Comparison of ENCODE assay signal across 19 cellular contexts in the genomic region with DNA sequence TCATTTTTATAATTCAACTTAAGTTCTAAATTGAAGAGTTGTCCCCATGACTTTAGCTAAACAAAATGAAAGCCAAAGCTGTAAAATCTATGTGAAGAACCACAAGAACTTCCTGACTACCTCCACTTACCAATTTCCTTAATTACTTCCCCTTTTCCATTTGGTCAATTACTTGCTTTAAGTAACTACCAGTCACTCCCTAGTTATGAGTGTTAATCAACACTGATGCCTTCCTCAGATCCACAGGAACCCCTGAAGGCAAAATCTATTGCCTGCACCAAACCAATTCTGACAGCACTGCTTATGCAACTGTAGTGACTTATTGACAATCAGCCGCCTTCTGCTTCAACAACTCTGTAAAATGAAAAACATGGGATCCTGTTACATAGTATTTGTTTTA. TPM values are rescaled to one million over a fixed set of nuclear protein-coding genes. Genes with fewer than 3 reads are reported as not detected.
DNase-seq lines count a peak whose midpoint lies in the region; ATAC-seq, FAIRE-seq and TF ChIP-seq lines count a peak whose summit lies in the region.
"Had no signal": no experiment of that assay in that cellular context is flagged by ENCODE, and none has a peak within 500 bp of the region (broad histone marks: within the 10 kb centered on the region; RNA-seq: fewer than 3 reads in every experiment).

No MANE protein-coding gene starts in this region.

- H3K9me3 ChIP-seq in tibial nerve, result no peaks in the 10 kb centered on the region
- H3K9me3 ChIP-seq: esophagus squamous epithelium, upper lobe of right lung had no signal

- H3K36me3 Mint-ChIP-seq in activated CD4-positive, alpha-beta T cell treated with anti-CD3 and anti-CD28 coated beads for 36 hours (ENCODE audit: low read depth), result peaks cover 81% of the 10 kb centered on the region
- H3K36me3 Mint-ChIP-seq in WTC11 (peaks cover 75% of the 10 kb centered on the region), endothelial cell (ENCODE audit: low read depth, unreplicated experiment) (peaks cover 16% of the 10 kb centered on the region)

- no peak for DNase-seq in activated CD4-positive, alpha-beta T cell treated with anti-CD3 and anti-CD28 coated beads for 36 hours
- DNase-seq in activated CD4-positive, alpha-beta T cell treated with anti-CD3 and anti-CD28 coated beads, Interleukin-2, amount 50 U/mL, for 1 hour, result no peak
- DNase-seq in GM12892 (ENCODE audit: insufficient read length) (no peak), WTC11 (ENCODE audit: low spot score) (no peak), endothelial cell (ENCODE audit: low spot score) (no peak), tibial nerve (ENCODE audit: low spot score in 2 of 2) (no peak), RKO (ENCODE audit: low spot score) (no peak), retina (no peak)
- DNase-seq: esophagus squamous epithelium, glutamatergic neuron, GOT3, NCI-H1694, SHP77 treated with DMSO at 0.1 percent for 48 hours, upper lobe of right lung had no signal

- no peak for TF ChIP-seq EP300 in tibial nerve (IDR thresholded peaks at IDR 0.05)

- H3K27me3 ChIP-seq in tibial nerve, result no peaks in the 10 kb centered on the region
- H3K27me3 ChIP-seq: esophagus squamous epithelium, upper lobe of right lung had no signal

- TF ChIP-seq POLR2A in GM12892 (IDR thresholded peaks at IDR 0.05; ENCODE audit: low read depth, low read length) (no peak), tibial nerve (IDR thresholded peaks at IDR 0.05) (no peak)

- no peak overlapping the region for H3K4me3 Mint-ChIP-seq in activated CD4-positive, alpha-beta T cell treated with anti-CD3 and anti-CD28 coated beads for 36 hours
- H3K4me3 Mint-ChIP-seq in WTC11, result no peak overlapping the region
- H3K4me3 Mint-ChIP-seq in endothelial cell (ENCODE audit: unreplicated experiment), result peak overlapping the region; percentile 56
- H3K4me3 Mint-ChIP-seq: stimulated activated memory B cell treated with anti-CD40 and anti-IgM and Interleukin-4, amounts not matched to agents 10 μg/mL and 1 μg/mL and 100 μg/mL, for 72 hours had no signal

- no peaks in the 10 kb centered on the region for H3K27me3 Mint-ChIP-seq in activated CD4-positive, alpha-beta T cell treated with anti-CD3 and anti-CD28 coated beads for 36 hours
- H3K27me3 Mint-ChIP-seq in WTC11 (ENCODE audit: low read depth) (no peaks in the 10 kb centered on the region), endothelial cell (ENCODE audit: unreplicated experiment) (no peaks in the 10 kb centered on the region)
- H3K27me3 Mint-ChIP-seq: stimulated activated memory B cell treated with anti-CD40 and anti-IgM and Interleukin-4, amounts not matched to agents 10 μg/mL and 1 μg/mL and 100 μg/mL, for 72 hours had no signal

- POLR2A ChIA-PET in activated CD4-positive, alpha-beta T cell treated with anti-CD3 and anti-CD28 coated beads for 36 hours (lab: Charles Lee), result interaction anchor here (0.7 kb wide), 1 partner anchor 92 kb away, joined by 8 read pairs; no protein-coding TSS in a partner anchor
- POLR2A ChIA-PET in WTC11 (lab: Charles Lee), result no interaction called here

- CTCF ChIA-PET in activated CD4-positive, alpha-beta T cell treated with anti-CD3 and anti-CD28 coated beads for 36 hours (lab: Charles Lee), result interaction anchor here (1.0 kb wide), 1 partner anchor 14 kb away, joined by 3 read pairs; no protein-coding TSS in a partner anchor
- CTCF ChIA-PET in WTC11 (lab: Charles Lee), result no interaction called here

- peak; percentile 75 for FAIRE-seq in GM12892 (lab: Jason Lieb, UNC)
- FAIRE-seq: bronchial epithelial cell, TTC549 had no signal

- 91 to 94% methylated on average over 1 of the region's 1 CpG for WGBS in tibial nerve, 2 donors

- H3K27ac Mint-ChIP-seq in activated CD4-positive, alpha-beta T cell treated with anti-CD3 and anti-CD28 coated beads for 36 hours, result peak overlapping the region; percentile 80
- H3K27ac Mint-ChIP-seq in WTC11 (peak overlapping the region; percentile 87), endothelial cell (ENCODE audit: unreplicated experiment) (no peak overlapping the region)
- H3K27ac Mint-ChIP-seq: stimulated activated memory B cell treated with anti-CD40 and anti-IgM and Interleukin-4, amounts not matched to agents 10 μg/mL and 1 μg/mL and 100 μg/mL, for 72 hours had no signal

- no peak overlapping the region for H3K4me3 ChIP-seq in tibial nerve
- H3K4me3 ChIP-seq: esophagus squamous epithelium, smooth muscle cell, upper lobe of right lung had no signal

- H3K27ac ChIP-seq in tibial nerve, result no peak overlapping the region
- H3K27ac ChIP-seq: esophagus squamous epithelium, upper lobe of right lung had no signal

- ATAC-seq in activated CD4-positive, alpha-beta T cell treated with anti-CD3 and anti-CD28 coated beads for 36 hours, result no peak
- ATAC-seq in WTC11, result no peak
- ATAC-seq: activated naive CD4-positive, alpha-beta T cell treated with anti-CD3 and anti-CD28 coated beads, Interleukin-2, amount 50 U/mL, for 72 hours; stimulated activated memory B cell treated with anti-CD40 and anti-IgM and Interleukin-4, amounts not matched to agents 10 μg/mL and 1 μg/mL and 100 μg/mL, for 72 hours; upper lobe of right lung had no signal

- peaks cover 0 to 5% (median 0%) of the 10 kb centered on the region in 4 donors for H3K4me1 ChIP-seq in tibial nerve

- H3K4me1 Mint-ChIP-seq in activated CD4-positive, alpha-beta T cell treated with anti-CD3 and anti-CD28 coated beads for 36 hours, result peaks cover 65% of the 10 kb centered on the region
- H3K4me1 Mint-ChIP-seq in WTC11 (peaks cover 15% of the 10 kb centered on the region), endothelial cell (ENCODE audit: unreplicated experiment) (peaks cover 2% of the 10 kb centered on the region)

- intact Hi-C loops in activated CD4-positive, alpha-beta T cell treated with anti-CD3 and anti-CD28 coated beads for 36 hours (cut with DNase I, micrococcal nuclease), result loop anchor here in 1 of 2 experiments (10.0 kb wide), 1 partner anchor 285 kb away; no protein-coding TSS in a partner anchor

- no peak for TF ChIP-seq CTCF in WTC11 (IDR thresholded peaks at IDR 0.05)
- no peak for TF ChIP-seq CTCF in endothelial cell (IDR thresholded peaks at IDR 0.05; ENCODE audit: unreplicated experiment)
- TF ChIP-seq CTCF in tibial nerve (IDR thresholded peaks at IDR 0.05), result no peak

- H3K36me3 ChIP-seq in tibial nerve, result peaks cover 0 to 57% (median 0%) of the 10 kb centered on the region in 3 donors

- no peaks in the 10 kb centered on the region for H3K9me3 Mint-ChIP-seq in activated CD4-positive, alpha-beta T cell treated with anti-CD3 and anti-CD28 coated beads for 36 hours (ENCODE audit: low read depth)
- H3K9me3 Mint-ChIP-seq in WTC11, result no peaks in the 10 kb centered on the region
- H3K9me3 Mint-ChIP-seq in endothelial cell (ENCODE audit: unreplicated experiment), result no peaks in the 10 kb centered on the region
- H3K9me3 Mint-ChIP-seq: activated naive CD4-positive, alpha-beta T cell treated with anti-CD3 and anti-CD28 coated beads, Interleukin-2, amount 50 U/mL, for 72 hours; stimulated activated memory B cell treated with anti-CD40 and anti-IgM and Interleukin-4, amounts not matched to agents 10 μg/mL and 1 μg/mL and 100 μg/mL, for 72 hours had no signal

TF ChIP-seq in WTC11, 78 proteins besides CTCF, POLR2A, EP300 and RAD21:
- TF ChIP-seq TCF7 (CRISPR knock-in tag; IDR thresholded peaks at IDR 0.05; ENCODE audit: low read depth), result no peak
- no peak for TF ChIP-seq CREM (CRISPR knock-in tag; IDR thresholded peaks at IDR 0.05)
- no peak for TF ChIP-seq AFF4 (CRISPR knock-in tag; IDR thresholded peaks at IDR 0.05; ENCODE audit: borderline replicate concordance)

RNA-seq across cellular contexts. Expression of gene RBMX, which starts 10.5 kb away (rescaled TPM):
- total RNA-seq in activated CD4-positive, alpha-beta T cell treated with anti-CD3 and anti-CD28 coated beads for 36 hours, result 100 to 1,000 TPM; 320 to 414 TPM
- polyA plus RNA-seq in GM12892 (2012; ENCODE audit: missing spikeins), result 236 TPM
- total RNA-seq in WTC11 (2021) (373 to 398 TPM (median 379 TPM) in 3 replicates), endothelial cell (ENCODE audit: unreplicated experiment) (267 TPM), tibial nerve (100 to 1,000 TPM; 203 to 255 (median 211) TPM)
